Comparison of ENCODE assay signal across 8 cellular contexts in genomic region chr13:114234266-114234644, GRCh38. TPM values are rescaled to one million over a fixed set of nuclear protein-coding genes. Genes with fewer than 3 reads are reported as not detected.
A peak's percentile ranks its signal among the peaks of the same experiment; 100 is the strongest.
DNase-seq lines count a peak whose midpoint lies in the region; ATAC-seq and TF ChIP-seq lines count a peak whose summit lies in the region.

No MANE protein-coding gene starts in this region.

- no peak overlapping the region for H3K9ac ChIP-seq in rectal smooth muscle tissue (ENCODE audit: low read length)

- H3K4me2 ChIP-seq in DOHH2 (ENCODE audit: low read length) = peak overlapping the region; percentile 95

- ATAC-seq in RWPE2 (ENCODE audit: low read depth) = no peak

- H3K36me3 ChIP-seq in DOHH2 (ENCODE audit: control insufficient read depth, low read length) = peaks cover 36% of the 10 kb centered on the region
- peaks cover 27% of the 10 kb centered on the region for H3K36me3 ChIP-seq in RWPE2 (ENCODE audit: low read depth)
- H3K36me3 ChIP-seq in esophagus squamous epithelium = peaks cover 10 to 28% (median 21%) of the 10 kb centered on the region in 3 donors
- H3K36me3 ChIP-seq in rectal smooth muscle tissue (ENCODE audit: control insufficient read depth, insufficient read depth, low read length) = peaks cover 14% of the 10 kb centered on the region

- TF ChIP-seq CTCF in DOHH2 (IDR thresholded peaks at IDR 0.05; ENCODE audit: low read depth, low read length, poor library complexity, severe bottlenecking) = no peak
- no peak for TF ChIP-seq CTCF in RWPE2 (IDR thresholded peaks at IDR 0.05; ENCODE audit: poor library complexity, severe bottlenecking)
- TF ChIP-seq CTCF in esophagus squamous epithelium (IDR thresholded peaks at IDR 0.05) = no peak

- H3K9me2 ChIP-seq in DOHH2 (replicated peaks; ENCODE audit: control insufficient read depth, low read length) = no peaks in the 10 kb centered on the region

- peaks cover 26% of the 10 kb centered on the region for H3K79me2 ChIP-seq in DOHH2 (ENCODE audit: control insufficient read depth, low read length)

- peaks cover 17% of the 10 kb centered on the region for H3K27me3 ChIP-seq in DOHH2 (ENCODE audit: control insufficient read depth, low read length)
- no peaks in the 10 kb centered on the region for H3K27me3 ChIP-seq in RWPE2 (ENCODE audit: insufficient read depth, poor library complexity, severe bottlenecking)
- peaks cover 0 to 18% (median 0%) of the 10 kb centered on the region in 4 donors for H3K27me3 ChIP-seq in esophagus squamous epithelium
- no peaks in the 10 kb centered on the region for H3K27me3 ChIP-seq in rectal smooth muscle tissue (ENCODE audit: control insufficient read depth, insufficient read depth, low read length)

- 53 to 62% methylated on average over 4 of the region's 4 CpGs for WGBS in esophagus squamous epithelium, 2 donors

- intact Hi-C loops in esophagus squamous epithelium (cut with DNase I) = no loop called here

- H4K20me1 ChIP-seq in DOHH2 (ENCODE audit: control insufficient read depth, insufficient read depth, low read depth, low read length) = peaks cover 4% of the 10 kb centered on the region; the same call in 1 of the 2 replicates

- no peak for DNase-seq in RWPE2 (ENCODE audit: low spot score)
- DNase-seq in esophagus squamous epithelium (lab: John Stamatoyannopoulos, UW) = no peak
- DNase-seq in activated effector memory CD4-positive, alpha-beta T cell treated with anti-CD3 and anti-CD28 coated beads, Interleukin-2, amount 50 U/mL, for 16 hours = no peak
- DNase-seq in NCI-H1092 treated with DMSO at 0.1 percent for 48 hours (lab: John Stamatoyannopoulos, UW) = no peak
- no peak for DNase-seq in cortex of kidney (lab: John Stamatoyannopoulos, UW)
- DNase-seq in mucosa of gallbladder (ENCODE audit: low spot score) = no peak

- H3K9me3 ChIP-seq in DOHH2 (ENCODE audit: control insufficient read depth, insufficient read depth, low read length) = no peaks in the 10 kb centered on the region
- H3K9me3 ChIP-seq in RWPE2 (ENCODE audit: severe bottlenecking) = no peaks in the 10 kb centered on the region
- no peaks in the 10 kb centered on the region for H3K9me3 ChIP-seq in esophagus squamous epithelium

- H3K27ac ChIP-seq in DOHH2 (ENCODE audit: low read depth, low read length) = peak overlapping the region; percentile 64; the same call in 1 of the 2 replicates
- peak overlapping the region; percentile 57 for H3K27ac ChIP-seq in RWPE2 (ENCODE audit: poor library complexity, severe bottlenecking)
- peak overlapping the region; percentile 83 to 91 (median 88) for H3K27ac ChIP-seq in esophagus squamous epithelium
- peak overlapping the region; percentile 80 for H3K27ac ChIP-seq in rectal smooth muscle tissue (ENCODE audit: low read depth, low read length)

- H3K4me1 ChIP-seq in DOHH2 (ENCODE audit: control insufficient read depth, low read length) = peaks cover 12% of the 10 kb centered on the region
- H3K4me1 ChIP-seq in RWPE2 (ENCODE audit: insufficient read depth, poor library complexity, severe bottlenecking) = peaks cover 10% of the 10 kb centered on the region
- H3K4me1 ChIP-seq in esophagus squamous epithelium = peaks cover 8 to 21% (median 9%) of the 10 kb centered on the region in 3 donors
- peaks cover 10% of the 10 kb centered on the region for H3K4me1 ChIP-seq in rectal smooth muscle tissue (ENCODE audit: control insufficient read depth, insufficient read depth, low read length)

- TF ChIP-seq POLR2A in esophagus squamous epithelium (IDR thresholded peaks at IDR 0.05) = no peak

- H3F3A ChIP-seq in DOHH2 (ENCODE audit: control insufficient read depth, insufficient read depth) = no peaks in the 10 kb centered on the region

- H3K4me3 ChIP-seq in DOHH2 (ENCODE audit: low read length) = peak overlapping the region; percentile 86
- peak overlapping the region; percentile 83 for H3K4me3 ChIP-seq in RWPE2 (ENCODE audit: severe bottlenecking)
- peak overlapping the region; percentile 83 to 94 (median 88) for H3K4me3 ChIP-seq in esophagus squamous epithelium
- peak overlapping the region; percentile 68 for H3K4me3 ChIP-seq in rectal smooth muscle tissue (ENCODE audit: low read length)

RNA-seq across cellular contexts. Expression of gene CDC16, which starts 0.4 kb away (rescaled TPM):
- 10 to 100 TPM; 22.9 to 40.2 (median 30.2) TPM for total RNA-seq in esophagus squamous epithelium
- total RNA-seq in mucosa of gallbladder = 54.2 TPM

RNA-seq across cellular contexts. Expression of gene UPF3A, which starts 47.1 kb away (rescaled TPM):
- total RNA-seq in esophagus squamous epithelium (10 to 100 TPM; 19.1 to 42.5 (median 25.6) TPM), mucosa of gallbladder (34.2 TPM)

RNA-seq across cellular contexts. Expression of gene CFAP97D2, which starts 55.2 kb away (rescaled TPM):
- total RNA-seq in esophagus squamous epithelium (not detected), mucosa of gallbladder (not detected)
